Comparison of ENCODE assay signal across 22 cellular contexts in genomic region chr20:37108676-37109075, GRCh38.
"Had no signal": no experiment of that assay in that cellular context is flagged by ENCODE, and none has a peak within 500 bp of the region (broad histone marks: within the 10 kb centered on the region; RNA-seq: fewer than 3 reads in every experiment).

No MANE protein-coding gene starts in this region.

- H3K27me3 ChIP-seq: dorsolateral prefrontal cortex, heart left ventricle, neutrophil, stomach, transverse colon had no signal

- H3K27ac ChIP-seq: dorsolateral prefrontal cortex, heart left ventricle, neutrophil, psoas muscle, stomach, thoracic aorta, transverse colon had no signal

- H3K4me3 ChIP-seq: dorsolateral prefrontal cortex, heart left ventricle, mucosa of descending colon, psoas muscle, stomach, thoracic aorta, transverse colon had no signal

- H3K36me3 ChIP-seq: heart left ventricle, neutrophil, thoracic aorta, transverse colon had no signal

- H3K27me3 Mint-ChIP-seq: naive thymus-derived CD8-positive, alpha-beta T cell; stimulated activated naive B cell treated with anti-CD40 and anti-IgM and Interleukin-4, amounts not matched to agents 10 μg/mL and 1 μg/mL and 100 μg/mL, for 72 hours had no signal

- DNase-seq: cortex of kidney; dorsolateral prefrontal cortex; effector CD8-positive, alpha-beta T cell; heart left ventricle; hippocampal formation; kidney glomerular epithelial cell; mucosa of descending colon; naive thymus-derived CD8-positive, alpha-beta T cell; psoas muscle; retina; stimulated activated CD4-positive, alpha-beta T cell treated with anti-CD3 and anti-CD28 coated beads, Interleukin-2, amount 100 ng/mL, for 24 hours; stimulated activated CD4-positive, alpha-beta T cell treated with anti-CD3 and anti-CD28 coated beads, Interleukin-4, amount 100 ng/mL, for 4 hours; stimulated activated naive B cell treated with anti-CD40 and anti-IgM and Interleukin-4, amounts not matched to agents 10 μg/mL and 1 μg/mL and 100 μg/mL, for 72 hours; stomach; substantia nigra; transverse colon had no signal

- H3K4me1 Mint-ChIP-seq: naive thymus-derived CD8-positive, alpha-beta T cell; stimulated activated naive B cell treated with anti-CD40 and anti-IgM and Interleukin-4, amounts not matched to agents 10 μg/mL and 1 μg/mL and 100 μg/mL, for 72 hours had no signal

- ATAC-seq: esophagus mucosa; heart left ventricle; mucosa of descending colon; naive thymus-derived CD8-positive, alpha-beta T cell; psoas muscle; sciatic nerve; stimulated activated naive B cell treated with anti-CD40 and anti-IgM and Interleukin-4, amounts not matched to agents 10 μg/mL and 1 μg/mL and 100 μg/mL, for 72 hours had no signal

- H3K9me3 Mint-ChIP-seq: naive thymus-derived CD8-positive, alpha-beta T cell; stimulated activated naive B cell treated with anti-CD40 and anti-IgM and Interleukin-4, amounts not matched to agents 10 μg/mL and 1 μg/mL and 100 μg/mL, for 72 hours had no signal

- FAIRE-seq: frontal cortex, islet of Langerhans had no signal

- H3K27ac Mint-ChIP-seq: naive thymus-derived CD8-positive, alpha-beta T cell; stimulated activated naive B cell treated with anti-CD40 and anti-IgM and Interleukin-4, amounts not matched to agents 10 μg/mL and 1 μg/mL and 100 μg/mL, for 72 hours had no signal

- H3K9me3 ChIP-seq: heart left ventricle, mucosa of descending colon, neutrophil, psoas muscle, stomach, thoracic aorta, transverse colon had no signal

- H3K36me3 Mint-ChIP-seq: naive thymus-derived CD8-positive, alpha-beta T cell; stimulated activated naive B cell treated with anti-CD40 and anti-IgM and Interleukin-4, amounts not matched to agents 10 μg/mL and 1 μg/mL and 100 μg/mL, for 72 hours had no signal

- H3K4me3 Mint-ChIP-seq: naive thymus-derived CD8-positive, alpha-beta T cell; stimulated activated naive B cell treated with anti-CD40 and anti-IgM and Interleukin-4, amounts not matched to agents 10 μg/mL and 1 μg/mL and 100 μg/mL, for 72 hours had no signal

- H3K4me1 ChIP-seq: heart left ventricle, psoas muscle, stomach, transverse colon had no signal
